ENCODE assay signal across 1 cellular context in the genomic region with DNA sequence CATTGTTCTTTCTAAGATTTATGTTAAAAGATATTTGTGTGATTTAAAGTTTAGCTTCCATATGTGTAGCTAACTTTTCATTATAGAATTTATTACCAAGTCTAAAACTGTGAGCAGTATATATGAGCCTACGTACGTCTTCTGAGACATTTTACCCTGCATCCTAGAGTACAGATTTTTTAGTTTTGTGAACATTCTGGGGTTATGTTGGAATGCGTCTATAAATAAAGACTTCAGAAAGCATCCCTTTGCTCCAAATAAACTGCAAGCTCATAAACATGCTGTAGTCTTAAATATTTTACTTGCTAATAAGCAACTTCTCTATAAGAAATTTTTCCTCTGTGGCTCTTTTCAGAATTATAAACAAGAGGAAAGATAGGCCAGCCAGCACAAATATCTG.
TF ChIP-seq lines count a peak whose summit lies in the region.

No MANE protein-coding gene starts in this region.

TF ChIP-seq in WTC11, 78 proteins besides CTCF, POLR2A, EP300 and RAD21 (continued from another document):
- TF ChIP-seq ZNF281 (CRISPR knock-in tag; IDR thresholded peaks at IDR 0.05) (no peak), NR2C2 (CRISPR knock-in tag; IDR thresholded peaks at IDR 0.05) (no peak), FOXK1 (CRISPR knock-in tag; IDR thresholded peaks at IDR 0.05) (no peak), JUN (CRISPR knock-in tag; IDR thresholded peaks at IDR 0.05) (no peak), ZNF512 (CRISPR knock-in tag; IDR thresholded peaks at IDR 0.05; ENCODE audit: borderline replicate concordance) (no peak), IRF1 (CRISPR knock-in tag; IDR thresholded peaks at IDR 0.05) (no peak), ZMAT4 (CRISPR knock-in tag; IDR thresholded peaks at IDR 0.05) (no peak)
- TF ChIP-seq, protein P1, sequence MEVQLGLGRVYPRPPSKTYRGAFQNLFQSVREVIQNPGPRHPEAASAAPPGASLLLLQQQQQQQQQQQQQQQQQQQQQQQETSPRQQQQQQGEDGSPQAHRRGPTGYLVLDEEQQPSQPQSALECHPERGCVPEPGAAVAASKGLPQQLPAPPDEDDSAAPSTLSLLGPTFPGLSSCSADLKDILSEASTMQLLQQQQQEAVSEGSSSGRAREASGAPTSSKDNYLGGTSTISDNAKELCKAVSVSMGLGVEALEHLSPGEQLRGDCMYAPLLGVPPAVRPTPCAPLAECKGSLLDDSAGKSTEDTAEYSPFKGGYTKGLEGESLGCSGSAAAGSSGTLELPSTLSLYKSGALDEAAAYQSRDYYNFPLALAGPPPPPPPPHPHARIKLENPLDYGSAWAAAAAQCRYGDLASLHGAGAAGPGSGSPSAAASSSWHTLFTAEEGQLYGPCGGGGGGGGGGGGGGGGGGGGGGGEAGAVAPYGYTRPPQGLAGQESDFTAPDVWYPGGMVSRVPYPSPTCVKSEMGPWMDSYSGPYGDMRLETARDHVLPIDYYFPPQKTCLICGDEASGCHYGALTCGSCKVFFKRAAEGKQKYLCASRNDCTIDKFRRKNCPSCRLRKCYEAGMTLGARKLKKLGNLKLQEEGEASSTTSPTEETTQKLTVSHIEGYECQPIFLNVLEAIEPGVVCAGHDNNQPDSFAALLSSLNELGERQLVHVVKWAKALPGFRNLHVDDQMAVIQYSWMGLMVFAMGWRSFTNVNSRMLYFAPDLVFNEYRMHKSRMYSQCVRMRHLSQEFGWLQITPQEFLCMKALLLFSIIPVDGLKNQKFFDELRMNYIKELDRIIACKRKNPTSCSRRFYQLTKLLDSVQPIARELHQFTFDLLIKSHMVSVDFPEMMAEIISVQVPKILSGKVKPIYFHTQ (CRISPR knock-in tag; IDR thresholded peaks at IDR 0.05): no peak
